In genomic region chr10:9823268-9823930, GRCh38 we compare ENCODE assay signal across 16 cellular contexts.
"Had no signal": no experiment of that assay in that cellular context is flagged by ENCODE, and none has a peak within 500 bp of the region (broad histone marks: within the 10 kb centered on the region; RNA-seq: fewer than 3 reads in every experiment).

No MANE protein-coding gene starts in this region.

- DNase-seq: activated CD4-positive, alpha-beta memory T cell treated with anti-CD3 and anti-CD28 coated beads, Interleukin-2, amount 10 ng/mL, durations not matched to agents 7 days and 5 days; activated CD4-positive, alpha-beta T cell treated with anti-CD3 and anti-CD28 coated beads for 4 hours; activated naive CD4-positive, alpha-beta T cell treated with anti-CD3 and anti-CD28 coated beads, Interleukin-2, amount 10 ng/mL, durations not matched to agents 7 days and 5 days; activated T-cell treated with anti-CD3 and anti-CD28 coated beads, Interleukin-2, amount 50 U/mL, for 24 hours; endodermal cell; islet precursor cell; mammary epithelial cell; psoas muscle; stimulated activated CD4-positive, alpha-beta T cell treated with anti-CD3 and anti-CD28 coated beads, Interleukin-12 subunit alpha, Interleukin-12 subunit beta, amount 100 ng/mL, for 4 hours; stimulated activated CD4-positive, alpha-beta T cell treated with anti-CD3 and anti-CD28 coated beads, Interleukin-2, amount 100 ng/mL, for 24 hours; stomach; testis; upper lobe of left lung had no signal

- H3K4me3 ChIP-seq: cardiac muscle cell, psoas muscle, stomach, testis, upper lobe of left lung had no signal

- H3K27ac Mint-ChIP-seq: activated CD4-positive, alpha-beta memory T cell treated with anti-CD3 and anti-CD28 coated beads, Interleukin-2, amount 10 ng/mL, durations not matched to agents 7 days and 5 days; activated naive CD4-positive, alpha-beta T cell treated with anti-CD3 and anti-CD28 coated beads, Interleukin-2, amount 10 ng/mL, durations not matched to agents 7 days and 5 days; activated T-cell treated with anti-CD3 and anti-CD28 coated beads, Interleukin-2, amount 50 U/mL, for 24 hours; endodermal cell; WTC11 had no signal

- H3K4me3 Mint-ChIP-seq: activated CD4-positive, alpha-beta memory T cell treated with anti-CD3 and anti-CD28 coated beads, Interleukin-2, amount 10 ng/mL, durations not matched to agents 7 days and 5 days; activated naive CD4-positive, alpha-beta T cell treated with anti-CD3 and anti-CD28 coated beads, Interleukin-2, amount 10 ng/mL, durations not matched to agents 7 days and 5 days; activated T-cell treated with anti-CD3 and anti-CD28 coated beads, Interleukin-2, amount 50 U/mL, for 24 hours; endodermal cell; neural crest cell; WTC11 had no signal

- H3K36me3 Mint-ChIP-seq: activated naive CD4-positive, alpha-beta T cell treated with anti-CD3 and anti-CD28 coated beads, Interleukin-2, amount 10 ng/mL, durations not matched to agents 7 days and 5 days; WTC11 had no signal

- H3K36me3 ChIP-seq: cardiac muscle cell, stomach, upper lobe of left lung had no signal

- H3K27me3 Mint-ChIP-seq: activated CD4-positive, alpha-beta memory T cell treated with anti-CD3 and anti-CD28 coated beads, Interleukin-2, amount 10 ng/mL, durations not matched to agents 7 days and 5 days; activated naive CD4-positive, alpha-beta T cell treated with anti-CD3 and anti-CD28 coated beads, Interleukin-2, amount 10 ng/mL, durations not matched to agents 7 days and 5 days had no signal

- H3K4me1 ChIP-seq: psoas muscle, upper lobe of left lung had no signal

- H3K27me3 ChIP-seq: cardiac muscle cell, stomach, testis, upper lobe of left lung had no signal

- H3K9me3 ChIP-seq: psoas muscle, stomach, testis, upper lobe of left lung had no signal

- H3K4me1 Mint-ChIP-seq: activated CD4-positive, alpha-beta memory T cell treated with anti-CD3 and anti-CD28 coated beads, Interleukin-2, amount 10 ng/mL, durations not matched to agents 7 days and 5 days; activated naive CD4-positive, alpha-beta T cell treated with anti-CD3 and anti-CD28 coated beads, Interleukin-2, amount 10 ng/mL, durations not matched to agents 7 days and 5 days had no signal

- H3K9me3 Mint-ChIP-seq: activated naive CD4-positive, alpha-beta T cell treated with anti-CD3 and anti-CD28 coated beads, Interleukin-2, amount 10 ng/mL, durations not matched to agents 7 days and 5 days; activated T-cell treated with anti-CD3 and anti-CD28 coated beads, Interleukin-2, amount 50 U/mL, for 24 hours had no signal
